14 cellular contexts compared by ENCODE assay signal in genomic region chr2:143948710-143949109, GRCh38.
A peak's percentile ranks its signal among the peaks of the same experiment; 100 is the strongest.
DNase-seq lines count a peak whose midpoint lies in the region; TF ChIP-seq lines count a peak whose summit lies in the region.
"Had no signal": no experiment of that assay in that cellular context is flagged by ENCODE, and none has a peak within 500 bp of the region (broad histone marks: within the 10 kb centered on the region; RNA-seq: fewer than 3 reads in every experiment).

No MANE protein-coding gene starts in this region.

- no peaks in the 10 kb centered on the region for H4K20me1 ChIP-seq in GM23248 (ENCODE audit: insufficient read depth)

- no peaks in the 10 kb centered on the region for H3K36me3 ChIP-seq in GM23248 (ENCODE audit: low read depth)
- H3K36me3 ChIP-seq in SK-N-MC (ENCODE audit: insufficient read depth, low read length), result no peaks in the 10 kb centered on the region
- H3K36me3 ChIP-seq in suprapubic skin, result no peaks in the 10 kb centered on the region
- H3K36me3 ChIP-seq: BE2C, HAP-1 had no signal

- H3K4me3 ChIP-seq in GM23248, result peak overlapping the region; percentile 27
- H3K4me3 ChIP-seq in SK-N-MC, result no peak overlapping the region
- no peak overlapping the region for H3K4me3 ChIP-seq in fibroblast of villous mesenchyme (ENCODE audit: low read depth, low read length)
- peak overlapping the region; percentile 2 for H3K4me3 ChIP-seq in suprapubic skin
- H3K4me3 ChIP-seq: HAP-1 had no signal

- TF ChIP-seq POLR2A in suprapubic skin (IDR thresholded peaks at IDR 0.05), result no peak

- H3F3A ChIP-seq in GM23248 (ENCODE audit: insufficient read depth), result peaks cover 27% of the 10 kb centered on the region

- no peak for TF ChIP-seq EP300 in suprapubic skin (IDR thresholded peaks at IDR 0.05)

- no peak for TF ChIP-seq CTCF in fibroblast of villous mesenchyme (IDR thresholded peaks at IDR 0.05; ENCODE audit: insufficient read depth, low read depth, low read length)
- no peak for TF ChIP-seq CTCF in suprapubic skin (IDR thresholded peaks at IDR 0.05)

- H3K4me1 ChIP-seq in GM23248 (ENCODE audit: insufficient read depth), result peaks cover 54% of the 10 kb centered on the region
- no peaks in the 10 kb centered on the region for H3K4me1 ChIP-seq in suprapubic skin
- H3K4me1 ChIP-seq: BE2C, HAP-1 had no signal

- DNase-seq in GM23248, result peak; percentile 49
- no peak for DNase-seq in SK-N-MC (ENCODE audit: low read depth, low spot score)
- peak; percentile 48 for DNase-seq in fibroblast of villous mesenchyme (ENCODE audit: low read depth)
- DNase-seq in suprapubic skin (ENCODE audit: low spot score in 2 of 2), result no peak
- DNase-seq in occipital lobe (lab: John Stamatoyannopoulos, UW), result no peak
- no peak for DNase-seq in OCI-M1 (lab: John Stamatoyannopoulos, UW)
- DNase-seq in effector CD8-positive, alpha-beta T cell (lab: John Stamatoyannopoulos, UW), result no peak
- DNase-seq: BE2C; CD4-positive, alpha-beta memory T cell; DMS79 treated with DMSO at 0.1 percent for 48 hours; NCI-H1048; NCI-H146; Right ventricle myocardium superior had no signal

- no peaks in the 10 kb centered on the region for H3K79me2 ChIP-seq in GM23248 (ENCODE audit: insufficient read depth)

- H3K4me2 ChIP-seq in GM23248 (ENCODE audit: unreplicated experiment), result peak overlapping the region; percentile 70

- 8 to 16% methylated on average over 2 of the region's 2 CpGs for WGBS in GM23248 (ENCODE audit: low coverage in 1 of 2, low lambda C conversion rate in 2 of 2, missing lambda C conversion rate in 2 of 2), 2 experiments
- WGBS in suprapubic skin, result 70% methylated on average over 2 of the region's 2 CpGs

- no peaks in the 10 kb centered on the region for H3K9me2 ChIP-seq in GM23248 (ENCODE audit: insufficient read depth)

- H2AFZ ChIP-seq in GM23248, result peak overlapping the region; percentile 1; the same call in 1 of the 2 replicates

- H3K9ac ChIP-seq in GM23248 (no peak overlapping the region), SK-N-MC (ENCODE audit: insufficient read length) (no peak overlapping the region)

- H3K27ac ChIP-seq in GM23248, result no peak overlapping the region
- H3K27ac ChIP-seq in SK-N-MC, result peak overlapping the region; percentile 38; the same call in 1 of the 2 replicates
- H3K27ac ChIP-seq in suprapubic skin, result peak overlapping the region; percentile 57

- in situ Hi-C loops in GM23248 (cut with MboI), result loop anchor here (10.0 kb wide), 1 partner anchor 566 kb away; no protein-coding TSS in a partner anchor

- no peaks in the 10 kb centered on the region for H3K27me3 ChIP-seq in GM23248 (replicated peaks; ENCODE audit: insufficient read depth)
- H3K27me3 ChIP-seq in suprapubic skin, result no peaks in the 10 kb centered on the region
- H3K27me3 ChIP-seq: BE2C had no signal

- H3K9me3 ChIP-seq in GM23248 (ENCODE audit: low read depth) (no peaks in the 10 kb centered on the region), SK-N-MC (ENCODE audit: low read depth, low read length) (no peaks in the 10 kb centered on the region), suprapubic skin (no peaks in the 10 kb centered on the region)
- H3K9me3 ChIP-seq: BE2C, HAP-1 had no signal

Comparison
In these comparisons a context has a peak if more than half of its experiments do, and no peak if none do; other contexts are left out.
1. DNase-seq: peak in GM23248 (single experiment) and fibroblast of villous mesenchyme (single experiment); none in SK-N-MC (single experiment), suprapubic skin (0 of 2), occipital lobe (single experiment), OCI-M1 (single experiment) and effector CD8-positive, alpha-beta T cell (single experiment).
2. H3K4me3 ChIP-seq: peak in GM23248 (single experiment) and suprapubic skin (single experiment); none in SK-N-MC (single experiment) and fibroblast of villous mesenchyme (single experiment).